In the genomic region with DNA sequence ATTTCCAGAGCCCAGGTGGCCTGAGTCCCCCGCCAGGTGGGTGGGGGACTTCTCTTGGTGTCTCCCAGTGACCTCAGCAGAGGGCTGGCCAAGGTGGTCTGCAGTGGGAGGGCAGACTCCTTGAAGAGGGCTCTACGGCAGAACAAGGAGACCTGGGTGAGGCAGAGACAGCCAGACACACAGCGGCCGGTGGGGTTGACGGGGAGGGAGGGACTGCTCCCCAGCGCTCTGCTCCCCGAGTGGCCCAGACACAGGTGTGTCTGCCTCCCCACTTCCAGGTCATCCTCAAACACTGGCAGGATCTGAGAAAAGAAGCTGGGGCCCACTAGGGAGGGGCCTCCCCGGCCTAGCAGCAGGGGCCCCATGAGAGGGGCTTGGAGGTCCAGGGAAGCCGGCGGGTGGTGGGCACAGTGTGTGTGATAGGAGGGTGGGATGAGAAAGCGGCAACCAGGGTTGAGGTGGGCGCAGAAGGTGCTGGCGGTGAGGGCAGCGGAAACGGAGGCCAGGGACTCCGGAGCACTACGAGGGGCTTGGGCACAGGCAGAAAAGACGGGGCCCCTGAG, we compare ENCODE assay signal across 28 cellular contexts. TPM values are rescaled to one million over a fixed set of nuclear protein-coding genes. Genes with fewer than 3 reads are reported as not detected.
"Had no signal": no experiment of that assay in that cellular context is flagged by ENCODE, and none has a peak within 500 bp of the region (broad histone marks: within the 10 kb centered on the region; RNA-seq: fewer than 3 reads in every experiment).

No MANE protein-coding gene starts in this region.

- H3K4me3 ChIP-seq: coronary artery, esophagus muscularis mucosa, gastrocnemius medialis had no signal

- DNase-seq: activated B cell treated with CpG ODN at 0.5 μM for 24 hours; activated CD4-positive, alpha-beta T cell treated with anti-CD3 and anti-CD28 coated beads for 48 hours; activated CD4-positive, alpha-beta T cell treated with anti-CD3 and anti-CD28 coated beads, Interleukin-2, amount 50 U/mL, for 1 hour; activated CD4-positive, alpha-beta T cell treated with anti-CD3 and anti-CD28 coated beads, Interleukin-2, amount 50 U/mL, for 48 hours; activated CD8-positive, alpha-beta memory T cell treated with anti-CD3 and anti-CD28 coated beads for 24 hours; activated CD8-positive, alpha-beta T cell treated with anti-CD3 and anti-CD28 coated beads for 36 hours; activated effector memory CD4-positive, alpha-beta T cell treated with Interleukin-2 at 50 U/mL for 16 hours; activated naive CD4-positive, alpha-beta T cell treated with anti-CD3 and anti-CD28 coated beads for 36 hours; activated naive CD8-positive, alpha-beta T cell treated with anti-CD3 and anti-CD28 coated beads, Interleukin-2, amount 10 ng/mL, durations not matched to agents 7 days and 5 days; activated T-cell treated with anti-CD3 and anti-CD28 coated beads, Interleukin-2, amount 50 U/mL, for 4 hours; amniotic stem cell; brain microvascular endothelial cell; effector memory CD4-positive, alpha-beta T cell; erythroblast; foreskin keratinocyte; gastrocnemius medialis; T-helper 1 cell; T-helper 17 cell; T1000; WERI-Rb-1 had no signal

- H3K9me3 ChIP-seq: esophagus muscularis mucosa, gastrocnemius medialis had no signal

- H3K36me3 ChIP-seq: brain microvascular endothelial cell, esophagus muscularis mucosa, gastrocnemius medialis had no signal

- H3K27ac Mint-ChIP-seq: activated B cell treated with CpG ODN at 0.5 μM for 24 hours; activated CD8-positive, alpha-beta T cell treated with anti-CD3 and anti-CD28 coated beads for 36 hours; activated naive CD4-positive, alpha-beta T cell treated with anti-CD3 and anti-CD28 coated beads for 36 hours; activated naive CD4-positive, alpha-beta T cell treated with anti-CD3 and anti-CD28 coated beads, Interleukin-2, amount 50 U/mL, for 24 hours; activated naive CD8-positive, alpha-beta T cell treated with anti-CD3 and anti-CD28 coated beads, Interleukin-2, amount 10 ng/mL, durations not matched to agents 7 days and 5 days; activated T-helper 17 cell treated with anti-CD3 and anti-CD28 coated beads, Interleukin-2, amount 50 U/mL, for 72 hours; dendritic cell treated with granulocyte-macrophage colony-stimulating factor and Interleukin-4, amounts not matched to agents 40 ng/mL and 50 ng/mL, for 4 days; T-helper 17 cell; T-helper 2 cell treated with Interferon-gamma antibody and Interleukin-4, amounts not matched to agents 5 μg/mL and 100 μg/mL, for 36 hours had no signal

- H3K4me1 Mint-ChIP-seq: activated naive CD8-positive, alpha-beta T cell treated with anti-CD3 and anti-CD28 coated beads, Interleukin-2, amount 10 ng/mL, durations not matched to agents 7 days and 5 days; central memory CD8-positive, alpha-beta T cell had no signal

- H3K4me1 ChIP-seq: foreskin keratinocyte, gastrocnemius medialis had no signal

- H3K27ac ChIP-seq: brain microvascular endothelial cell, coronary artery, esophagus muscularis mucosa, foreskin keratinocyte, gastrocnemius medialis, WERI-Rb-1 had no signal

- H3K4me3 Mint-ChIP-seq: activated B cell treated with CpG ODN at 0.5 μM for 24 hours; activated CD8-positive, alpha-beta T cell treated with anti-CD3 and anti-CD28 coated beads for 36 hours; activated naive CD4-positive, alpha-beta T cell treated with anti-CD3 and anti-CD28 coated beads for 36 hours; activated naive CD4-positive, alpha-beta T cell treated with anti-CD3 and anti-CD28 coated beads, Interleukin-2, amount 50 U/mL, for 24 hours; activated naive CD8-positive, alpha-beta T cell treated with anti-CD3 and anti-CD28 coated beads, Interleukin-2, amount 10 ng/mL, durations not matched to agents 7 days and 5 days; activated T-cell treated with anti-CD3 and anti-CD28 coated beads, Interleukin-2, amount 50 U/mL, for 4 hours; activated T-helper 17 cell treated with anti-CD3 and anti-CD28 coated beads, Interleukin-2, amount 50 U/mL, for 72 hours; central memory CD8-positive, alpha-beta T cell; dendritic cell treated with granulocyte-macrophage colony-stimulating factor and Interleukin-4, amounts not matched to agents 40 ng/mL and 50 ng/mL, for 4 days; T-helper 17 cell; T-helper 2 cell treated with Interferon-gamma antibody and Interleukin-4, amounts not matched to agents 5 μg/mL and 100 μg/mL, for 36 hours had no signal

- H3K9me3 Mint-ChIP-seq: activated B cell treated with CpG ODN at 0.5 μM for 24 hours; activated CD8-positive, alpha-beta T cell treated with anti-CD3 and anti-CD28 coated beads for 36 hours; activated naive CD4-positive, alpha-beta T cell treated with anti-CD3 and anti-CD28 coated beads for 36 hours; activated naive CD4-positive, alpha-beta T cell treated with anti-CD3 and anti-CD28 coated beads, Interleukin-2, amount 50 U/mL, for 24 hours; activated naive CD8-positive, alpha-beta T cell treated with anti-CD3 and anti-CD28 coated beads, Interleukin-2, amount 10 ng/mL, durations not matched to agents 7 days and 5 days; activated T-cell treated with anti-CD3 and anti-CD28 coated beads, Interleukin-2, amount 50 U/mL, for 4 hours; activated T-helper 17 cell treated with anti-CD3 and anti-CD28 coated beads, Interleukin-2, amount 50 U/mL, for 72 hours; central memory CD8-positive, alpha-beta T cell; dendritic cell treated with granulocyte-macrophage colony-stimulating factor and Interleukin-4, amounts not matched to agents 40 ng/mL and 50 ng/mL, for 4 days; T-helper 2 cell treated with Interferon-gamma antibody and Interleukin-4, amounts not matched to agents 5 μg/mL and 100 μg/mL, for 36 hours had no signal

- H3K36me3 Mint-ChIP-seq: activated naive CD4-positive, alpha-beta T cell treated with anti-CD3 and anti-CD28 coated beads, Interleukin-2, amount 50 U/mL, for 24 hours; activated naive CD8-positive, alpha-beta T cell treated with anti-CD3 and anti-CD28 coated beads, Interleukin-2, amount 10 ng/mL, durations not matched to agents 7 days and 5 days had no signal

RNA-seq across cellular contexts. Expression of gene SYT7, which starts 30.1 kb away (rescaled TPM):
- total RNA-seq: activated B cell treated with CpG ODN at 0.5 μM for 24 hours; activated CD8-positive, alpha-beta T cell treated with anti-CD3 and anti-CD28 coated beads for 36 hours; activated naive CD4-positive, alpha-beta T cell treated with anti-CD3 and anti-CD28 coated beads for 36 hours; activated naive CD8-positive, alpha-beta T cell treated with anti-CD3 and anti-CD28 coated beads, Interleukin-2, amount 10 ng/mL, durations not matched to agents 7 days and 5 days; T-helper 17 cell had no signal

RNA-seq across cellular contexts. Expression of gene LRRC10B, which starts 42.2 kb away (rescaled TPM):
- total RNA-seq: activated B cell treated with CpG ODN at 0.5 μM for 24 hours; activated CD8-positive, alpha-beta T cell treated with anti-CD3 and anti-CD28 coated beads for 36 hours; activated naive CD4-positive, alpha-beta T cell treated with anti-CD3 and anti-CD28 coated beads for 36 hours; activated naive CD8-positive, alpha-beta T cell treated with anti-CD3 and anti-CD28 coated beads, Interleukin-2, amount 10 ng/mL, durations not matched to agents 7 days and 5 days; activated T-cell treated with anti-CD3 and anti-CD28 coated beads, Interleukin-2, amount 50 U/mL, for 4 hours; activated T-helper 17 cell treated with anti-CD3 and anti-CD28 coated beads, Interleukin-2, amount 50 U/mL, for 72 hours; bronchial epithelial cell; foreskin keratinocyte; T-helper 17 cell had no signal
